ENCODE assay signal across 1 cellular context in the genomic region with DNA sequence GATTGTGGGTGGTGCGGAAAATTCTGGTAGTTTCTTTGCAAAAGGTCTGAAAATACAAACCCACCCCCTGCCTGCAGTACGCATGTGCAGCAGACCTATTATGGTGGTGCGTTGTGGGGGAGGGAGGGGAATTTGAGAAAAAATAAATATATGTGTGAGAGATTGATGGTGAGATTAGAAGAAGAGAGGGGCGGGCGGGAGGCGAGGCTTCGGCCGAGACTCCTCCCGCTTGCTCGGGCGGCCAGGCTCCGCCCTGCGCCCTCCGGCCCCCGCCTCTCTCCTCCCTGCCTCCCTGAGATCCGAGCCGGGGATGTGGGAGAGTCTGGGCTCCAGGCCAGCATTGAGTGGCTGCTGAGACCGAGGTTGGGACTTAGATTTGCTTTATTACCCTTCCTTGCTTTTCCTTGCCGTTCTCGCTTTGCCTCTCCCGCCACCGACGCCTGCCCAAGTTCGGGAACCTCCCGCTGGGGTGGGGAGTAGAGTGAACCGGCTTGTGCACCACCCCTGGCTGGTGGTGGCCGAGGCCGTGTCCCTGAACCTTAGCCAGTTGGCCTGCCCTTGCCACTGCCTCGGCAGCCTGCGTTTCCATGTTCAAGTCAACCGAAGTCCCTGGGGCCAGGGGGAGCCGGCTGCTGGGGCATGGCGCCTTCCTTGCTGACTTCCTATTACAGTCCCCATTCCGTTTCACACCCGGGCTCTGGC.
TF ChIP-seq lines count a peak whose summit lies in the region.

No MANE protein-coding gene starts in this region.

TF ChIP-seq in K562, 482 proteins besides CTCF, POLR2A, EP300 and RAD21 (continues in another document):
- TF ChIP-seq CCNT2 (IDR thresholded peaks at IDR 0.05; ENCODE audit: borderline replicate concordance, extremely low read depth, insufficient read length, low read depth, low read length) (peak; percentile 88), FOS (IDR thresholded peaks at IDR 0.05; ENCODE audit: extremely low read depth, insufficient read length) (no peak), NFIC (IDR thresholded peaks at IDR 0.05) (peak; percentile 87), ZNF398 (CRISPR knock-in tag; IDR thresholded peaks at IDR 0.05) (no peak), ZNF785 (CRISPR knock-in tag; IDR thresholded peaks at IDR 0.05) (no peak), ATF7 (IDR thresholded peaks at IDR 0.05) (peak; percentile 20; the same call in 1 of the 2 replicates), TFAP4 (CRISPR knock-in tag; IDR thresholded peaks at IDR 0.05; ENCODE audit: borderline replicate concordance) (peak; percentile 37; the same call in 1 of the 2 replicates), IRF9 (tag; IDR thresholded peaks at IDR 0.05) (no peak), EZH2 (IDR thresholded peaks at IDR 0.05; ENCODE audit: borderline replicate concordance, low read depth, low read length) (no peak), ZNF551 (CRISPR knock-in tag; IDR thresholded peaks at IDR 0.05) (no peak), DPF2 (IDR thresholded peaks at IDR 0.05) (0 out of 2 replicates have a peak, but pooled peaks have one; percentile 5), MTA3 (IDR thresholded peaks at IDR 0.05; ENCODE audit: borderline replicate concordance) (0 out of 2 replicates have a peak, but pooled peaks have one; percentile 34), ZNF175 (CRISPR knock-in tag; IDR thresholded peaks at IDR 0.05; ENCODE audit: low read depth) (no peak), SMAD4 (CRISPR knock-in tag; conservative IDR thresholded peaks at IDR 0.05) (no peak), THRAP3 (IDR thresholded peaks at IDR 0.05; ENCODE audit: borderline replicate concordance) (no peak), MEIS2 (IDR thresholded peaks at IDR 0.05; ENCODE audit: partially characterized antibody) (peak; percentile 68), EGR1 (conservative IDR thresholded peaks at IDR 0.05) (peak; percentile 32), ZNF124 (CRISPR knock-in tag; IDR thresholded peaks at IDR 0.05) (no peak), CTBP1 (IDR thresholded peaks at IDR 0.05; ENCODE audit: borderline replicate concordance) (peak; percentile 24; the same call in 1 of the 2 replicates), NRF1 (conservative IDR thresholded peaks at IDR 0.05 in 1 of 2, IDR thresholded peaks at IDR 0.05 in 1 of 2) (peak; percentile 95), ZNF316 (IDR thresholded peaks at IDR 0.05) (no peak), ZNF384 (IDR thresholded peaks at IDR 0.05; ENCODE audit: low read depth, low read length) (no peak), RBM34 (IDR thresholded peaks at IDR 0.05; ENCODE audit: borderline replicate concordance, insufficient read depth, low read length) (no peak), NR3C1 (CRISPR knock-in tag; IDR thresholded peaks at IDR 0.05) (no peak), MBD2 (IDR thresholded peaks at IDR 0.05; ENCODE audit: borderline replicate concordance, low read depth) (no peak), RCOR1 (IDR thresholded peaks at IDR 0.05; ENCODE audit: borderline replicate concordance in 1 of 2, low read depth in 2 of 2, low read length in 2 of 2) (peak in 1 of 2 experiments; percentile 53; a peak in 1 of 4 replicates), RBFOX2 (IDR thresholded peaks at IDR 0.05; ENCODE audit: low read depth, low read length) (peak; percentile 58), ZBTB1 (CRISPR knock-in tag; IDR thresholded peaks at IDR 0.05; ENCODE audit: borderline replicate concordance, low read depth) (no peak), C11orf30 (IDR thresholded peaks at IDR 0.05; ENCODE audit: low read depth) (no peak), ETS2 (tag; IDR thresholded peaks at IDR 0.05; ENCODE audit: borderline replicate concordance, poor library complexity, severe bottlenecking) (no peak), MAFF (IDR thresholded peaks at IDR 0.05; ENCODE audit: low read length) (no peak), UBTF (IDR thresholded peaks at IDR 0.05; ENCODE audit: borderline replicate concordance in 1 of 2, low read depth in 2 of 2, low read length in 2 of 2) (no peak), ZNF778 (CRISPR knock-in tag; IDR thresholded peaks at IDR 0.05) (no peak), ZBTB34 (CRISPR knock-in tag; IDR thresholded peaks at IDR 0.05) (no peak), ADNP (tag; IDR thresholded peaks at IDR 0.05) (no peak), CSDE1 (IDR thresholded peaks at IDR 0.05) (no peak), ZNF263 (CRISPR knock-in tag; IDR thresholded peaks at IDR 0.05; ENCODE audit: borderline replicate concordance) (peak; percentile 83; the same call in 1 of the 2 replicates), ZNF668 (CRISPR knock-in tag; IDR thresholded peaks at IDR 0.05) (no peak)
- TF ChIP-seq, protein P1, sequence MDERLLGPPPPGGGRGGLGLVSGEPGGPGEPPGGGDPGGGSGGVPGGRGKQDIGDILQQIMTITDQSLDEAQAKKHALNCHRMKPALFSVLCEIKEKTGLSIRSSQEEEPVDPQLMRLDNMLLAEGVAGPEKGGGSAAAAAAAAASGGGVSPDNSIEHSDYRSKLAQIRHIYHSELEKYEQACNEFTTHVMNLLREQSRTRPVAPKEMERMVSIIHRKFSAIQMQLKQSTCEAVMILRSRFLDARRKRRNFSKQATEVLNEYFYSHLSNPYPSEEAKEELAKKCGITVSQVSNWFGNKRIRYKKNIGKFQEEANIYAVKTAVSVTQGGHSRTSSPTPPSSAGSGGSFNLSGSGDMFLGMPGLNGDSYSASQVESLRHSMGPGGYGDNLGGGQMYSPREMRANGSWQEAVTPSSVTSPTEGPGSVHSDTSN (CRISPR knock-in tag; IDR thresholded peaks at IDR 0.05; ENCODE audit: low read depth), result no peak
- TF ChIP-seq, protein P1 (tag; conservative IDR thresholded peaks at IDR 0.05; ENCODE audit: low read depth), result 0 out of 2 replicates have a peak, but pooled peaks have one; percentile 9
- TF ChIP-seq, protein P2, sequence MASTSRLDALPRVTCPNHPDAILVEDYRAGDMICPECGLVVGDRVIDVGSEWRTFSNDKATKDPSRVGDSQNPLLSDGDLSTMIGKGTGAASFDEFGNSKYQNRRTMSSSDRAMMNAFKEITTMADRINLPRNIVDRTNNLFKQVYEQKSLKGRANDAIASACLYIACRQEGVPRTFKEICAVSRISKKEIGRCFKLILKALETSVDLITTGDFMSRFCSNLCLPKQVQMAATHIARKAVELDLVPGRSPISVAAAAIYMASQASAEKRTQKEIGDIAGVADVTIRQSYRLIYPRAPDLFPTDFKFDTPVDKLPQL (IDR thresholded peaks at IDR 0.05; ENCODE audit: extremely low read depth, insufficient read length), result no peak
- TF ChIP-seq, protein P3, sequence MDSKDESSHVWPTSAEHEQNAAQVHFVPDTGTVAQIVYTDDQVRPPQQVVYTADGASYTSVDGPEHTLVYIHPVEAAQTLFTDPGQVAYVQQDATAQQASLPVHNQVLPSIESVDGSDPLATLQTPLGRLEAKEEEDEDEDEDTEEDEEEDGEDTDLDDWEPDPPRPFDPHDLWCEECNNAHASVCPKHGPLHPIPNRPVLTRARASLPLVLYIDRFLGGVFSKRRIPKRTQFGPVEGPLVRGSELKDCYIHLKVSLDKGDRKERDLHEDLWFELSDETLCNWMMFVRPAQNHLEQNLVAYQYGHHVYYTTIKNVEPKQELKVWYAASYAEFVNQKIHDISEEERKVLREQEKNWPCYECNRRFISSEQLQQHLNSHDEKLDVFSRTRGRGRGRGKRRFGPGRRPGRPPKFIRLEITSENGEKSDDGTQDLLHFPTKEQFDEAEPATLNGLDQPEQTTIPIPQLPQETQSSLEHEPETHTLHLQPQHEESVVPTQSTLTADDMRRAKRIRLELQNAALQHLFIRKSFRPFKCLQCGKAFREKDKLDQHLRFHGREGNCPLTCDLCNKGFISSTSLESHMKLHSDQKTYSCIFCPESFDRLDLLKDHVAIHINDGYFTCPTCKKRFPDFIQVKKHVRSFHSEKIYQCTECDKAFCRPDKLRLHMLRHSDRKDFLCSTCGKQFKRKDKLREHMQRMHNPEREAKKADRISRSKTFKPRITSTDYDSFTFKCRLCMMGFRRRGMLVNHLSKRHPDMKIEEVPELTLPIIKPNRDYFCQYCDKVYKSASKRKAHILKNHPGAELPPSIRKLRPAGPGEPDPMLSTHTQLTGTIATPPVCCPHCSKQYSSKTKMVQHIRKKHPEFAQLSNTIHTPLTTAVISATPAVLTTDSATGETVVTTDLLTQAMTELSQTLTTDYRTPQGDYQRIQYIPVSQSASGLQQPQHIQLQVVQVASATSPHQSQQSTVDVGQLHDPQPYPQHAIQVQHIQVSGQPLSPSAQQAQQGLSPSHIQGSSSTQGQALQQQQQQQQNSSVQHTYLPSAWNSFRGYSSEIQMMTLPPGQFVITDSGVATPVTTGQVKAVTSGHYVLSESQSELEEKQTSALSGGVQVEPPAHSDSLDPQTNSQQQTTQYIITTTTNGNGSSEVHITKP (IDR thresholded peaks at IDR 0.05; ENCODE audit: partially characterized antibody), result peak; percentile 50
